ENCODE assay signal across 16 cellular contexts in the genomic region with DNA sequence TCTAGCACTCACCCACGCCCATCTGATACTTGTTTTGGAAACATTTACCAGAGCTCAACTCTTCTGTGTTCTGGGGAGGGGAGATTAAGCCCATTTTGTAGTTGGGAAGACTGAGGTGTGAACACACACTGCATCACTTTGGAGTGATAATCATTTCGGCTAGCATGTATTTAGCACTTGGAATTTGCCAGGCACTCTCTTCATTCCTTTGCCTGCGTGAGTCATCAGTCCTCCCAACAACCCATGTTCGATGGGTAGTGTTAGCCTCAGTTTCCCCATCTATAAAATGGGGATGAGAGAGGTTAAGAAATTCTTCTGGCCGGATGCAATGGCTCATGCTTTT.
A peak's percentile ranks its signal among the peaks of the same experiment; 100 is the strongest.
DNase-seq lines count a peak whose midpoint lies in the region; ATAC-seq, FAIRE-seq and TF ChIP-seq lines count a peak whose summit lies in the region.
"Had no signal": no experiment of that assay in that cellular context is flagged by ENCODE, and none has a peak within 500 bp of the region (broad histone marks: within the 10 kb centered on the region; RNA-seq: fewer than 3 reads in every experiment).

No MANE protein-coding gene starts in this region.

- intact Hi-C loops in K562 (cut with micrococcal nuclease) = loop anchor here (5.0 kb wide), 1 partner anchor 43 kb away; no protein-coding TSS in a partner anchor
- intact Hi-C loops in spleen (cut with DNase I; ENCODE audit: low total_unique reads) = no loop called here

- no peak overlapping the region for H3K27ac ChIP-seq in K562 (ENCODE audit: extremely low read depth, low read depth, low read length)
- H3K27ac ChIP-seq in liver (ENCODE audit: low read depth in 1 of 2, low read length in 2 of 2) = peak overlapping the region; percentile 4 to 19
- H3K27ac ChIP-seq in spleen = peak overlapping the region; percentile 19 to 74 (median 64)
- H3K27ac ChIP-seq: parathyroid adenoma had no signal

- peaks cover 3 to 4% of the 10 kb centered on the region in 2 experiments; a peak in 2 of 5 replicates for H3K4me1 ChIP-seq in K562 (replicated peaks in 1 of 2; ENCODE audit: control insufficient read depth in 2 of 2, insufficient read depth in 2 of 2, low read length in 2 of 2)
- peaks cover 0 to 6% (median 0%) of the 10 kb centered on the region in 4 donors for H3K4me1 ChIP-seq in liver (ENCODE audit: control insufficient read depth in 4 of 4, insufficient read depth in 4 of 4, low read length in 3 of 4)
- H3K4me1 ChIP-seq in spleen = peaks cover 3 to 87% (median 63%) of the 10 kb centered on the region in 6 donors
- H3K4me1 ChIP-seq: parathyroid adenoma had no signal

- no peak for FAIRE-seq in K562 (lab: Jason Lieb, UNC)

- H3K4me2 ChIP-seq in K562 (ENCODE audit: insufficient read depth, low read length) = no peak overlapping the region

- H3K9me3 ChIP-seq in K562 (replicated peaks; ENCODE audit: control insufficient read depth, insufficient read depth, low read depth, low read length) (no peaks in the 10 kb centered on the region), liver (ENCODE audit: control insufficient read depth in 4 of 4, low read length in 3 of 4) (peaks cover 0 to 5% (median 0%) of the 10 kb centered on the region in 4 donors), spleen (peaks cover 0 to 11% (median 0%) of the 10 kb centered on the region in 8 donors)

- H3K4me3 ChIP-seq in K562 (no peak overlapping the region), liver (ENCODE audit: low read depth in 1 of 3, low read length in 3 of 3) (no peak overlapping the region), spleen (no peak overlapping the region)

- BruUV-seq in K562 (replicated peaks; lab: Mats Ljungman, UMichigan) = no TSS peak

- peaks cover 3% of the 10 kb centered on the region for H3K36me3 Mint-ChIP-seq in effector memory CD8-positive, alpha-beta T cell (ENCODE audit: insufficient read depth)
- H3K36me3 Mint-ChIP-seq in naive thymus-derived CD8-positive, alpha-beta T cell = no peaks in the 10 kb centered on the region
- H3K36me3 Mint-ChIP-seq: CD8-positive, alpha-beta T cell; T-cell had no signal

- ATAC-seq in K562 (no peak), GM21381 (IDR thresholded peaks at IDR 0.05; ENCODE audit: unreplicated experiment) (no peak)
- no peak for ATAC-seq in effector memory CD8-positive, alpha-beta T cell (replicated peaks)
- no peak for ATAC-seq in naive thymus-derived CD8-positive, alpha-beta T cell
- ATAC-seq: activated naive CD4-positive, alpha-beta T cell treated with anti-CD3 and anti-CD28 coated beads, Interleukin-2, amount 50 U/mL, for 72 hours; CD8-positive, alpha-beta T cell; T-cell had no signal

- H3K4me1 Mint-ChIP-seq in effector memory CD8-positive, alpha-beta T cell (ENCODE audit: low read depth in 2 of 2) = peaks cover 7 to 13% of the 10 kb centered on the region in 2 donors
- H3K4me1 Mint-ChIP-seq in naive thymus-derived CD8-positive, alpha-beta T cell = peaks cover 8 to 24% (median 11%) of the 10 kb centered on the region in 4 donors

- H3K36me3 ChIP-seq in K562 (ENCODE audit: control insufficient read depth, insufficient read depth, low read length) (peaks cover 2% of the 10 kb centered on the region; the same call in 1 of the 3 replicates), liver (ENCODE audit: control insufficient read depth in 4 of 4, insufficient read depth in 3 of 4, low read depth in 1 of 4, low read length in 3 of 4) (no peaks in the 10 kb centered on the region), spleen (peaks cover 0 to 15% (median 2%) of the 10 kb centered on the region in 6 donors)

- peak overlapping the region; percentile 58; the same call in 1 of the 2 replicates for H2AFZ ChIP-seq in K562 (ENCODE audit: low read depth, low read length)
- H2AFZ ChIP-seq: parathyroid adenoma had no signal

- TF ChIP-seq CTCF in K562 (IDR thresholded peaks at IDR 0.05 in 2 of 3, conservative IDR thresholded peaks at IDR 0.05 in 1 of 3; ENCODE audit: insufficient read depth in 2 of 3, low read depth in 1 of 3, low read length in 3 of 3) (no peak), liver (IDR thresholded peaks at IDR 0.05; ENCODE audit: low read depth, low read length, missing input control) (no peak), spleen (IDR thresholded peaks at IDR 0.05 in 8 of 11, conservative IDR thresholded peaks at IDR 0.05 in 3 of 11) (no peak)

- no peak overlapping the region for H3K4me3 Mint-ChIP-seq in effector memory CD8-positive, alpha-beta T cell
- H3K4me3 Mint-ChIP-seq in naive thymus-derived CD8-positive, alpha-beta T cell = no peak overlapping the region

- 0 out of 3 replicates have a peak, but pooled peaks cover 3% of the 10 kb centered on the region for H3K79me2 ChIP-seq in K562 (ENCODE audit: control insufficient read depth, insufficient read depth, low read length)

- H4K20me1 ChIP-seq in K562 (replicated peaks; ENCODE audit: control insufficient read depth, insufficient read depth, low read length) = 0 out of 2 replicates have a peak, but pooled peaks cover 3% of the 10 kb centered on the region

- CTCF ChIA-PET in K562 (lab: Yijun Ruan, JAX; ENCODE audit: low intra/inter-chr PET ratio) = no interaction called here

- TF ChIP-seq EP300 in K562 (IDR thresholded peaks at IDR 0.05; ENCODE audit: low read length) = no peak

- POLR2A ChIA-PET in K562 (lab: Yijun Ruan, JAX) = no interaction called here
- POLR2A ChIA-PET in naive thymus-derived CD8-positive, alpha-beta T cell (lab: Charles Lee) = no interaction called here

- peaks cover 4% of the 10 kb centered on the region for H3K9me1 ChIP-seq in K562 (ENCODE audit: control insufficient read depth, insufficient read depth, low read length)

- no peak for TF ChIP-seq RAD21 in K562 (CRISPR knock-in tag; conservative IDR thresholded peaks at IDR 0.05 in 1 of 2, IDR thresholded peaks at IDR 0.05 in 1 of 2)
- no peak for TF ChIP-seq RAD21 in liver (IDR thresholded peaks at IDR 0.05)

- no peaks in the 10 kb centered on the region for H3K9me3 Mint-ChIP-seq in effector memory CD8-positive, alpha-beta T cell
- peaks cover 0 to 4% (median 0%) of the 10 kb centered on the region in 9 donors for H3K9me3 Mint-ChIP-seq in naive thymus-derived CD8-positive, alpha-beta T cell
- H3K9me3 Mint-ChIP-seq: CD8-positive, alpha-beta T cell had no signal

- H3K27me3 ChIP-seq in K562 (ENCODE audit: control insufficient read depth in 2 of 2, insufficient read depth in 2 of 2, low read length in 2 of 2) = no peaks in the 10 kb centered on the region
- H3K27me3 ChIP-seq in liver (ENCODE audit: control insufficient read depth in 4 of 4, insufficient read depth in 4 of 4, low read length in 3 of 4) = no peaks in the 10 kb centered on the region
- no peaks in the 10 kb centered on the region for H3K27me3 ChIP-seq in spleen (replicated peaks in 1 of 7)

- H3K27ac Mint-ChIP-seq in effector memory CD8-positive, alpha-beta T cell = no peak overlapping the region
- no peak overlapping the region for H3K27ac Mint-ChIP-seq in naive thymus-derived CD8-positive, alpha-beta T cell
- H3K27ac Mint-ChIP-seq: activated naive CD4-positive, alpha-beta T cell treated with anti-CD3 and anti-CD28 coated beads, Interleukin-2, amount 50 U/mL, for 72 hours; CD8-positive, alpha-beta T cell; T-cell had no signal

- DNase-seq in EL (peak; percentile 29), K562 (ENCODE audit: extremely low read depth in 1 of 4, low spot score in 3 of 4) (no peak), spleen (no peak)
- no peak for DNase-seq in effector memory CD8-positive, alpha-beta T cell
- no peak for DNase-seq in naive thymus-derived CD8-positive, alpha-beta T cell
- DNase-seq in activated CD4-positive, alpha-beta T cell treated with anti-CD3 and anti-CD28 coated beads for 4 hours = no peak
- DNase-seq: CD8-positive, alpha-beta T cell; cortex of kidney; NCI-H1694 treated with DMSO at 0.1 percent for 48 hours; SHP77; T-cell had no signal

- WGBS in K562 (ENCODE audit: insufficient coverage, low coverage, missing lambda C conversion rate) = 55% methylated on average over 5 of the region's 5 CpGs
- 76% methylated on average over 5 of the region's 5 CpGs for WGBS in liver
- WGBS in spleen, 5 donors = 65 to 86% (median 73%) methylated on average over 5 of the region's 5 CpGs

- no peak overlapping the region for H3K9ac ChIP-seq in K562 (ENCODE audit: insufficient read depth in 1 of 2, low read depth in 2 of 2, low read length in 2 of 2)
- H3K9ac ChIP-seq in liver (ENCODE audit: low read depth in 1 of 2, low read length in 2 of 2) = no peak overlapping the region
- H3K9ac ChIP-seq: parathyroid adenoma had no signal

- TF ChIP-seq POLR2A in K562 (conservative IDR thresholded peaks at IDR 0.05) (no peak), spleen (IDR thresholded peaks at IDR 0.05) (no peak)

- H3K27me3 Mint-ChIP-seq in effector memory CD8-positive, alpha-beta T cell = peaks cover 16 to 31% of the 10 kb centered on the region in 2 donors
- peaks cover 0 to 7% (median 2%) of the 10 kb centered on the region in 5 donors for H3K27me3 Mint-ChIP-seq in naive thymus-derived CD8-positive, alpha-beta T cell
- H3K27me3 Mint-ChIP-seq: brain had no signal

- in situ Hi-C loops in K562 (cut with MboI) = no loop called here

TF ChIP-seq in K562, 482 proteins besides CTCF, POLR2A, EP300 and RAD21 (continues in another document):
- TF ChIP-seq PHB (CRISPR knock-in tag; IDR thresholded peaks at IDR 0.05) (no peak), RBM25 (IDR thresholded peaks at IDR 0.05; ENCODE audit: low read depth, low read length, severe bottlenecking) (peak; percentile 93)

TF ChIP-seq in liver, 16 proteins besides CTCF, POLR2A, EP300 and RAD21:
- no peak for TF ChIP-seq TAF1 (conservative IDR thresholded peaks at IDR 0.05)
- TF ChIP-seq, protein P1, sequence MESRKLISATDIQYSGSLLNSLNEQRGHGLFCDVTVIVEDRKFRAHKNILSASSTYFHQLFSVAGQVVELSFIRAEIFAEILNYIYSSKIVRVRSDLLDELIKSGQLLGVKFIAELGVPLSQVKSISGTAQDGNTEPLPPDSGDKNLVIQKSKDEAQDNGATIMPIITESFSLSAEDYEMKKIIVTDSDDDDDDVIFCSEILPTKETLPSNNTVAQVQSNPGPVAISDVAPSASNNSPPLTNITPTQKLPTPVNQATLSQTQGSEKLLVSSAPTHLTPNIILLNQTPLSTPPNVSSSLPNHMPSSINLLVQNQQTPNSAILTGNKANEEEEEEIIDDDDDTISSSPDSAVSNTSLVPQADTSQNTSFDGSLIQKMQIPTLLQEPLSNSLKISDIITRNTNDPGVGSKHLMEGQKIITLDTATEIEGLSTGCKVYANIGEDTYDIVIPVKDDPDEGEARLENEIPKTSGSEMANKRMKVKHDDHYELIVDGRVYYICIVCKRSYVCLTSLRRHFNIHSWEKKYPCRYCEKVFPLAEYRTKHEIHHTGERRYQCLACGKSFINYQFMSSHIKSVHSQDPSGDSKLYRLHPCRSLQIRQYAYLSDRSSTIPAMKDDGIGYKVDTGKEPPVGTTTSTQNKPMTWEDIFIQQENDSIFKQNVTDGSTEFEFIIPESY (IDR thresholded peaks at IDR 0.05) = no peak
- TF ChIP-seq JUND (IDR thresholded peaks at IDR 0.05) = no peak
- no peak for TF ChIP-seq EGR1 (IDR thresholded peaks at IDR 0.05; ENCODE audit: low read depth in 2 of 2)
- no peak for TF ChIP-seq ATF3 (IDR thresholded peaks at IDR 0.05)
TF ChIP-seq in liver: peak in this region for 0.
